In the genomic region with DNA sequence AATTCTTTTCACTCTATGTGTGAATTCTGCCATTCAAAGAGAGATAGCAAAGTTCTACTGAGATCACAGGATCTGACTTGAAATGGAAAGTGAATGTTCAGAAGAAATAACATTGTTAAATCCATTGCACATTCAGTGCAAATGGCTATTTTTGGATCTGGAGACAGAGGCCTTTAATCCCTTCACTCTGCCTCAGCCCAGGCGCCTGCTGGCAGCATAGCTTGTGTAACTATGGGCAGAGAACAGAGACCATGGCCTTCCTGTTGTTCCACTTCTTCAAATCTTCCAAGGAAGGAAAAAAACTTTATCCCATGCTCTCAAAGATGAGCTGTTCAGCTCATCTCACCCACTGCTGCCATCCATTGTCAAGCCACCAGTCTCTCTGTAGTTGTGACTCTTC, we compare ENCODE assay signal across 15 cellular contexts.
"Had no signal": no experiment of that assay in that cellular context is flagged by ENCODE, and none has a peak within 500 bp of the region (broad histone marks: within the 10 kb centered on the region; RNA-seq: fewer than 3 reads in every experiment).

No MANE protein-coding gene starts in this region.

- H3K36me3 ChIP-seq: gastrocnemius medialis, lower lobe of right lung, right lobe of liver, spleen, suprapubic skin had no signal

- DNase-seq: activated CD4-positive, alpha-beta memory T cell treated with anti-CD3 and anti-CD28 coated beads, Interleukin-2, amount 10 ng/mL, durations not matched to agents 7 days and 5 days; activated CD4-positive, alpha-beta T cell treated with anti-CD3 and anti-CD28 coated beads for 36 hours; activated gamma-delta T cell; activated naive CD8-positive, alpha-beta T cell treated with anti-CD3 and anti-CD28 coated beads for 36 hours; activated T-cell treated with anti-CD3 and anti-CD28 coated beads, Interleukin-2, amount 50 U/mL, for 48 hours; gastrocnemius medialis; kidney glomerular epithelial cell; lower lobe of right lung; naive thymus-derived CD8-positive, alpha-beta T cell; right lobe of liver; spleen; stimulated activated CD4-positive, alpha-beta T cell treated with anti-CD3 and anti-CD28 coated beads, Interleukin-1b, Interleukin-23, amount 100 ng/mL, for 48 hours; stimulated activated naive CD4-positive, alpha-beta T cell had no signal

- H3K9me3 ChIP-seq: gastrocnemius medialis, lower lobe of right lung, right lobe of liver, spleen had no signal

- H3K27ac ChIP-seq: lower lobe of right lung, right lobe of liver, spleen, suprapubic skin, VCaP had no signal

- H3K4me1 ChIP-seq: lower lobe of right lung, right lobe of liver, spleen, suprapubic skin had no signal

- H3K4me3 ChIP-seq: gastrocnemius medialis, lower lobe of right lung, right lobe of liver, spleen, suprapubic skin had no signal

- H3K27me3 ChIP-seq: gastrocnemius medialis, right lobe of liver had no signal

- ATAC-seq: activated CD4-positive, alpha-beta T cell treated with anti-CD3 and anti-CD28 coated beads for 36 hours; lower lobe of right lung; naive thymus-derived CD8-positive, alpha-beta T cell; right lobe of liver had no signal
